ENCODE assay signal across 14 cellular contexts in the genomic region with DNA sequence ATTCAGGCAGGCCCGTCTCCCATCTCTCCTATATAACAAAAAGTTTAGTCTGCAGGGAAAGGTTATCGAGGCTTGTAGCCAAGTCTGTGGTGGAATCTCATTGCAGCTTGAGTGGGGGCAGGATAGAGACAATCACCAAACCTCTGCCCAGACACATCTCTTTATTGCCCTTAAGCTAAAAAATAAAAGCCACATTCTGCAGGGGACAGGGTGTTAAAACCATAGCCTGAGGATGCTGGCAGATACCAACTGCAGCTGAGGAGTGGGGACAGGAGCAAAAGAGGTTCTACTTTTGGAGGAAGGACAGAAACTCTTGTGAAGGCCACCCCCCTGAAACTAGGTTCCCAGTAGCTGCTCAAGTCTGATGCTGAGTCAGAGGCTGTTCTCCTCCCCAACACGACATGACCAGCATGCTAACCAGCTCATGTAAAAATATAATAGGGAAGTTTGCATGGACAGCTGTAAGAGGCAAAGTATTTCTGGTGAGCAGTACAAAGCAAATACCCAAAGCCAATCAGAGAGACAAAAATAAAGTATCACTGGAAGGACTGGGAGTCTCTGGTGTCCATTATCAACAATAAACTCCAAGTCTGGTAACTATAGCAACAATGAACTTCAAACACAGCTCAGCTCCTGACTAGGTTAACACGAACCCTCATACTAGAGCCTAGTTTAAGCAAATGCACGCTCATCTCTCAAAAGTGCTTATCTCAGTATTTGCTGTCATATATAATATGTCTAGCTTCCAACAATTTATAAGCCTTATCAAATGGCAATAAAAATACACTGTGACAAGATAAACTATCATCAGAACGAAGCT.
DNase-seq lines count a peak whose midpoint lies in the region; ATAC-seq and TF ChIP-seq lines count a peak whose summit lies in the region.
"Had no signal": no experiment of that assay in that cellular context is flagged by ENCODE, and none has a peak within 500 bp of the region (broad histone marks: within the 10 kb centered on the region; RNA-seq: fewer than 3 reads in every experiment).

No MANE protein-coding gene starts in this region.

- DNase-seq in COLO668 (lab: John Stamatoyannopoulos, UW; ENCODE audit: unreplicated experiment): peak; percentile 36
- peak; percentile 65 for DNase-seq in HFFc6
- DNase-seq in SK-N-DZ (ENCODE audit: low spot score): peak; percentile 21
- peak; percentile 9 for DNase-seq in hepatic stellate cell (ENCODE audit: low spot score)
- DNase-seq in stimulated activated CD4-positive, alpha-beta T cell treated with anti-CD3 and anti-CD28 coated beads, Interleukin-1b, Interleukin-23, amount 100 ng/mL, for 48 hours: no peak
- no peak for DNase-seq in mucosa of gallbladder (ENCODE audit: low spot score)
- DNase-seq: activated CD4-positive, alpha-beta T cell treated with anti-CD3 and anti-CD28 coated beads for 48 hours; activated T-cell treated with anti-CD3 and anti-CD28 coated beads, Interleukin-2, amount 50 U/mL, for 72 hours; amygdala; hippocampal formation; NCI-H1105; NCI-H446 had no signal

- H3K4me3 Mint-ChIP-seq in HFFc6: peak overlapping the region; percentile 39; the same call in 1 of the 2 replicates
- H3K4me3 Mint-ChIP-seq: activated T-cell treated with anti-CD3 and anti-CD28 coated beads, Interleukin-2, amount 50 U/mL, for 72 hours; CD14-positive monocyte had no signal

- H3K4me1 Mint-ChIP-seq in HFFc6 (ENCODE audit: low read depth): peaks cover 14% of the 10 kb centered on the region; the same call in 1 of the 2 replicates
- H3K4me1 Mint-ChIP-seq: CD14-positive monocyte had no signal

- H3K9me3 Mint-ChIP-seq in HFFc6: no peaks in the 10 kb centered on the region

- TF ChIP-seq CTCF in HFFc6 (IDR thresholded peaks at IDR 0.05): no peak

- no peaks in the 10 kb centered on the region for H3K27me3 Mint-ChIP-seq in HFFc6 (ENCODE audit: insufficient read depth)

- no peak for ATAC-seq in GM19452 (IDR thresholded peaks at IDR 0.05; ENCODE audit: unreplicated experiment)
- ATAC-seq: activated T-cell treated with anti-CD3 and anti-CD28 coated beads, Interleukin-2, amount 50 U/mL, for 72 hours had no signal

- no peaks in the 10 kb centered on the region for H3K36me3 Mint-ChIP-seq in HFFc6 (ENCODE audit: low read depth)
- H3K36me3 Mint-ChIP-seq: CD14-positive monocyte had no signal

- H3K27ac Mint-ChIP-seq in HFFc6: peak overlapping the region; percentile 76
- H3K27ac Mint-ChIP-seq: activated T-cell treated with anti-CD3 and anti-CD28 coated beads, Interleukin-2, amount 50 U/mL, for 72 hours; CD14-positive monocyte had no signal

Comparison
In these comparisons a context has a peak if more than half of its experiments do, and no peak if none do; other contexts are left out.
1. DNase-seq: peak in COLO668 (single experiment), HFFc6 (single experiment), SK-N-DZ (single experiment) and hepatic stellate cell (single experiment); none in stimulated activated CD4-positive, alpha-beta T cell treated with anti-CD3 and anti-CD28 coated beads, Interleukin-1b, Interleukin-23, amount 100 ng/mL, for 48 hours (single experiment) and mucosa of gallbladder (single experiment).